Comparison of ENCODE assay signal across 17 cellular contexts in the genomic region with DNA sequence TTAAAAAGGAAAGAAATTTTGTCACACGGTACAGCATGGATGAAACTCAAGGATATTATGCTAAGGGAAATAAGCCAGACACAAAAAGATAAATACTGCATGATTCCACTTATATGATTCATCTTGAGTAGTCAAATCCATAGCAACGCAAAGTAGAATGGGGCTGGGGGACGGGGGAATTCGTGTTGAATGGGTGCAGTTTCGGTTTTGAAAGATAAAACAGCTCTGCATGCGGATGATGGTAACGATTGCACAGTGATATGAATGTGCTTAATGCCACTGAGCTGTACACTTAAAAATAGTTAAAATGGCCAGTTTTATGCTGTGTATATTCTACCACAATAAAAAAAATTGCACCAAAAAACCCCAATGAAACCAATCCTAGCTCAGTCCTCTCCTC. TPM values are rescaled to one million over a fixed set of nuclear protein-coding genes. Genes with fewer than 3 reads are reported as not detected.
A peak's percentile ranks its signal among the peaks of the same experiment; 100 is the strongest.
DNase-seq lines count a peak whose midpoint lies in the region; ATAC-seq and TF ChIP-seq lines count a peak whose summit lies in the region.
"Had no signal": no experiment of that assay in that cellular context is flagged by ENCODE, and none has a peak within 500 bp of the region (broad histone marks: within the 10 kb centered on the region; RNA-seq: fewer than 3 reads in every experiment).

No MANE protein-coding gene starts in this region.

- H3K9ac ChIP-seq in skeletal muscle satellite cell (ENCODE audit: low read depth, low read length): no peak overlapping the region

- peaks cover 5% of the 10 kb centered on the region for H3K9me3 ChIP-seq in skeletal muscle satellite cell (replicated peaks; ENCODE audit: low read length)
- H3K9me3 ChIP-seq in body of pancreas: no peaks in the 10 kb centered on the region

- H3K36me3 Mint-ChIP-seq in activated CD4-positive, alpha-beta T cell treated with anti-CD3 and anti-CD28 coated beads, Interleukin-2, amount 10 ng/mL, durations not matched to agents 24 days and 14 days (ENCODE audit: low read depth): no peaks in the 10 kb centered on the region
- peaks cover 14% of the 10 kb centered on the region for H3K36me3 Mint-ChIP-seq in endothelial cell (ENCODE audit: low read depth, unreplicated experiment)
- H3K36me3 Mint-ChIP-seq: CD4-positive, CD25-positive, alpha-beta regulatory T cell had no signal

- no peak overlapping the region for H3K27ac ChIP-seq in body of pancreas

- no peak for TF ChIP-seq POLR2A in body of pancreas (IDR thresholded peaks at IDR 0.05)

- H3K4me3 ChIP-seq in skeletal muscle satellite cell (ENCODE audit: low read length) (no peak overlapping the region), body of pancreas (no peak overlapping the region)

- intact Hi-C loops in activated CD4-positive, alpha-beta T cell treated with anti-CD3 and anti-CD28 coated beads, Interleukin-2, amount 10 ng/mL, durations not matched to agents 24 days and 14 days (cut with micrococcal nuclease): no loop called here
- intact Hi-C loops in body of pancreas (cut with DNase I): no loop called here
- intact Hi-C loops in head of caudate nucleus (cut with DNase I): no loop called here

- H3K4me1 ChIP-seq in skeletal muscle satellite cell (ENCODE audit: control insufficient read depth, insufficient read depth, low read length) (peaks cover 31% of the 10 kb centered on the region), body of pancreas (no peaks in the 10 kb centered on the region)

- ATAC-seq in body of pancreas: no peak

- no peak overlapping the region for H3K27ac Mint-ChIP-seq in activated CD4-positive, alpha-beta T cell treated with anti-CD3 and anti-CD28 coated beads, Interleukin-2, amount 10 ng/mL, durations not matched to agents 24 days and 14 days
- peak overlapping the region; percentile 43 for H3K27ac Mint-ChIP-seq in endothelial cell (ENCODE audit: unreplicated experiment)
- H3K27ac Mint-ChIP-seq: CD4-positive, CD25-positive, alpha-beta regulatory T cell; HFFc6 had no signal

- H3K27me3 Mint-ChIP-seq in activated CD4-positive, alpha-beta T cell treated with anti-CD3 and anti-CD28 coated beads, Interleukin-2, amount 10 ng/mL, durations not matched to agents 24 days and 14 days: no peaks in the 10 kb centered on the region
- peaks cover 11% of the 10 kb centered on the region for H3K27me3 Mint-ChIP-seq in endothelial cell (ENCODE audit: unreplicated experiment)

- H3K4me1 Mint-ChIP-seq in activated CD4-positive, alpha-beta T cell treated with anti-CD3 and anti-CD28 coated beads, Interleukin-2, amount 10 ng/mL, durations not matched to agents 24 days and 14 days: peaks cover 7% of the 10 kb centered on the region
- H3K4me1 Mint-ChIP-seq in endothelial cell (ENCODE audit: unreplicated experiment): peaks cover 17% of the 10 kb centered on the region

- DNase-seq in activated CD4-positive, alpha-beta T cell treated with anti-CD3 and anti-CD28 coated beads for 48 hours: peak; percentile 25
- no peak for DNase-seq in activated CD4-positive, alpha-beta T cell treated with anti-CD3 and anti-CD28 coated beads, Interleukin-2, amount 10 ng/mL, durations not matched to agents 24 days and 14 days
- DNase-seq in Daoy (ENCODE audit: low read depth) (peak; percentile 14), endothelial cell (ENCODE audit: low spot score) (no peak), body of pancreas (no peak), NOMO-1 treated with dmso at 0.1 percent for 144 hours (lab: John Stamatoyannopoulos, UW; ENCODE audit: unreplicated experiment) (no peak), head of caudate nucleus (no peak)
- DNase-seq: 8988T; CD4-positive, CD25-positive, alpha-beta regulatory T cell; COR-L47; GDM1; HFFc6; NCI-H1436; NCI-H1930; NCI-H524; NCI-H82 had no signal

- peak overlapping the region; percentile 63 for H3K4me2 ChIP-seq in skeletal muscle satellite cell (ENCODE audit: low read length)

- H3K36me3 ChIP-seq in skeletal muscle satellite cell (ENCODE audit: insufficient read depth, low read length) (no peaks in the 10 kb centered on the region), body of pancreas (replicated peaks in 1 of 2; ENCODE audit: insufficient read depth in 1 of 2, low read depth in 2 of 2) (no peaks in the 10 kb centered on the region)

- no peak overlapping the region for H3K4me3 Mint-ChIP-seq in activated CD4-positive, alpha-beta T cell treated with anti-CD3 and anti-CD28 coated beads, Interleukin-2, amount 10 ng/mL, durations not matched to agents 24 days and 14 days
- H3K4me3 Mint-ChIP-seq in endothelial cell (ENCODE audit: unreplicated experiment): no peak overlapping the region
- H3K4me3 Mint-ChIP-seq: CD4-positive, CD25-positive, alpha-beta regulatory T cell; HFFc6 had no signal

- no peaks in the 10 kb centered on the region for H3K27me3 ChIP-seq in skeletal muscle satellite cell (ENCODE audit: control insufficient read depth, insufficient read depth, low read length)
- H3K27me3 ChIP-seq in body of pancreas: no peaks in the 10 kb centered on the region

- 76 to 79% methylated on average over 7 of the region's 7 CpGs for WGBS in body of pancreas, 2 donors

- no peaks in the 10 kb centered on the region for H3K9me3 Mint-ChIP-seq in activated CD4-positive, alpha-beta T cell treated with anti-CD3 and anti-CD28 coated beads, Interleukin-2, amount 10 ng/mL, durations not matched to agents 24 days and 14 days
- H3K9me3 Mint-ChIP-seq in endothelial cell (ENCODE audit: unreplicated experiment): peaks cover 5% of the 10 kb centered on the region
- H3K9me3 Mint-ChIP-seq: HFFc6 had no signal

- TF ChIP-seq CTCF in endothelial cell (IDR thresholded peaks at IDR 0.05; ENCODE audit: unreplicated experiment): no peak
- no peak for TF ChIP-seq CTCF in body of pancreas (IDR thresholded peaks at IDR 0.05)

RNA-seq across cellular contexts. Expression of a gene that starts 52.9 kb away (rescaled TPM):
- total RNA-seq in activated CD4-positive, alpha-beta T cell treated with anti-CD3 and anti-CD28 coated beads, Interleukin-2, amount 10 ng/mL, durations not matched to agents 24 days and 14 days: 0.05 TPM in 1 of 2 replicates, not detected in the other
- 7.2 and 11.5 TPM in 2 replicates for total RNA-seq in Daoy (2014; rRNA removed; shearing (Covaris generic))
- 132 TPM for total RNA-seq in endothelial cell (ENCODE audit: unreplicated experiment)
- total RNA-seq in skeletal muscle satellite cell (2012; rRNA removed): 4.6 and 5.1 TPM in 2 replicates
- total RNA-seq in body of pancreas: 10 to 100 TPM; 15.0 to 20.1 TPM
- total RNA-seq: CD4-positive, CD25-positive, alpha-beta regulatory T cell had no signal

Comparison
In these comparisons a context has a peak if more than half of its experiments do, and no peak if none do; other contexts are left out.
1. DNase-seq: peak in activated CD4-positive, alpha-beta T cell treated with anti-CD3 and anti-CD28 coated beads for 48 hours (single experiment) and Daoy (single experiment); none in activated CD4-positive, alpha-beta T cell treated with anti-CD3 and anti-CD28 coated beads, Interleukin-2, amount 10 ng/mL, durations not matched to agents 24 days and 14 days (single experiment), endothelial cell (single experiment), body of pancreas (0 of 4), NOMO-1 treated with dmso at 0.1 percent for 144 hours (single experiment) and head of caudate nucleus (0 of 42).